Comparison of ENCODE assay signal across 10 cellular contexts in genomic region chr6:47168176-47168575, GRCh38.
DNase-seq lines count a peak whose midpoint lies in the region; ATAC-seq, FAIRE-seq and TF ChIP-seq lines count a peak whose summit lies in the region.
"Had no signal": no experiment of that assay in that cellular context is flagged by ENCODE, and none has a peak within 500 bp of the region (broad histone marks: within the 10 kb centered on the region; RNA-seq: fewer than 3 reads in every experiment).

No MANE protein-coding gene starts in this region.

- no peak overlapping the region for H2BK120ac ChIP-seq in H1 (replicated peaks; ENCODE audit: low read depth, low read length)

- TF ChIP-seq EP300 in H1 (IDR thresholded peaks at IDR 0.05; ENCODE audit: borderline replicate concordance in 1 of 2, low read depth in 2 of 2, low read length in 2 of 2) = no peak

- no peaks in the 10 kb centered on the region for H3K79me2 ChIP-seq in H1 (ENCODE audit: control insufficient read depth in 1 of 2, insufficient read depth in 2 of 2, low read length in 2 of 2)

- no peak overlapping the region for H4K5ac ChIP-seq in H1 (ENCODE audit: insufficient read length, low read depth, low read length)

- peak; percentile 96 for ATAC-seq in omental fat pad (ENCODE audit: low FRiP score)
- ATAC-seq in HG02981 (IDR thresholded peaks at IDR 0.05; ENCODE audit: unreplicated experiment) = no peak
- no peak for ATAC-seq in HG02678 (IDR thresholded peaks at IDR 0.05; ENCODE audit: unreplicated experiment)

- no peaks in the 10 kb centered on the region for H3K27me3 ChIP-seq in H1 (replicated peaks in 1 of 4; ENCODE audit: control insufficient read depth in 3 of 4, extremely low read depth in 1 of 4, insufficient read depth in 3 of 4, low read length in 3 of 4)

- whole genome bisulfite sequencing in H1 (ENCODE audit: extremely low coverage in 1 of 2, insufficient coverage in 1 of 2, insufficient read length in 1 of 2, insufficient replicate concordance in 2 of 2, low coverage in 1 of 2, low lambda C conversion rate in 2 of 2, missing lambda C conversion rate in 1 of 2), 2 experiments = 77% methylated on average over 2 of the region's 2 CpGs; no CpG with 5 or more reads in 1 of the 2 experiments

- POLR2A ChIA-PET in H1 (lab: Charles Lee; ENCODE audit: partially characterized antibody) = interaction anchor here (0.8 kb wide), 1 partner anchor 12 kb away, joined by 3 read pairs; no protein-coding TSS in a partner anchor

- no peak for TF ChIP-seq RAD21 in H1 (IDR thresholded peaks at IDR 0.05 in 1 of 2, conservative IDR thresholded peaks at IDR 0.05 in 1 of 2; ENCODE audit: low read depth in 2 of 2, low read length in 2 of 2)

- H2AFZ ChIP-seq in H1 (ENCODE audit: low read length) = no peak overlapping the region

- H3K23ac ChIP-seq in H1 (ENCODE audit: insufficient read length) = no peak overlapping the region

- H3K4ac ChIP-seq in H1 (replicated peaks; ENCODE audit: insufficient read length, low read depth, low read length) = no peak overlapping the region

- no peak overlapping the region for H4K8ac ChIP-seq in H1 (ENCODE audit: extremely low read depth, insufficient read depth, low read length)

- no peak overlapping the region for H3K4me3 ChIP-seq in H1 (ENCODE audit: extremely low read depth in 1 of 4, insufficient read depth in 2 of 4, low read depth in 3 of 4, low read length in 4 of 4)
- H3K4me3 ChIP-seq: coronary artery, skin epidermis had no signal

- no peak overlapping the region for H3K14ac ChIP-seq in H1 (ENCODE audit: insufficient read length)

- TF ChIP-seq POLR2A in H1 (IDR thresholded peaks at IDR 0.05; ENCODE audit: control extremely low read depth in 1 of 2, low read depth in 2 of 2, low read length in 2 of 2) = no peak

- H2BK20ac ChIP-seq in H1 (ENCODE audit: low read length) = no peak overlapping the region

- no peak overlapping the region for H3K56ac ChIP-seq in H1 (replicated peaks; ENCODE audit: insufficient read length, low read depth, low read length)

- H3K4me1 ChIP-seq in H1 (replicated peaks in 1 of 4; ENCODE audit: control insufficient read depth in 3 of 4, insufficient read depth in 4 of 4, low read length in 3 of 4) = peaks cover 0 to 5% (median 4%) of the 10 kb centered on the region in 4 experiments; a peak in 5 of 7 replicates

- no peaks in the 10 kb centered on the region for H3K23me2 ChIP-seq in H1 (ENCODE audit: low read depth, low read length)

- H3K36me3 ChIP-seq in H1 (ENCODE audit: control insufficient read depth in 2 of 4, insufficient read depth in 4 of 4, low read length in 3 of 4) = no peaks in the 10 kb centered on the region

- H4K20me1 ChIP-seq in H1 (replicated peaks in 1 of 2; ENCODE audit: control insufficient read depth in 1 of 2, insufficient read depth in 2 of 2, low read length in 2 of 2) = no peaks in the 10 kb centered on the region

- no peak overlapping the region for H2AK5ac ChIP-seq in H1 (ENCODE audit: low read depth, low read length)

- DNase-seq in DMS53 (lab: John Stamatoyannopoulos, UW) (peak; percentile 62), NCI-H345 (lab: John Stamatoyannopoulos, UW) (peak; percentile 37), H1 (ENCODE audit: low read depth in 1 of 2, low spot score in 2 of 2) (no peak), omental fat pad (ENCODE audit: low spot score) (peak; percentile 44), NCI-H1436 (lab: John Stamatoyannopoulos, UW) (no peak)
- no peak for DNase-seq in activated CD4-positive, alpha-beta T cell treated with anti-CD3 and anti-CD28 coated beads, Interleukin-2, amount 50 U/mL, for 1 hour

- no peak overlapping the region for H2BK5ac ChIP-seq in H1 (ENCODE audit: low read depth, low read length)

- H3K9me3 ChIP-seq in H1 (ENCODE audit: insufficient read depth in 2 of 2, low read depth in 1 of 2, low read length in 1 of 2) = no peaks in the 10 kb centered on the region

- no peak overlapping the region for H2BK15ac ChIP-seq in H1 (ENCODE audit: low read length)

- no peak overlapping the region for H3K18ac ChIP-seq in H1 (ENCODE audit: extremely low read depth, low read length)

- H3K79me1 ChIP-seq in H1 (ENCODE audit: low read depth, low read length) = no peaks in the 10 kb centered on the region

- H4K91ac ChIP-seq in H1 (replicated peaks; ENCODE audit: insufficient read length, low read length) = peak overlapping the region; percentile 26

- CTCF ChIA-PET in H1 (lab: Charles Lee; ENCODE audit: partially characterized antibody) = interaction anchor here (1.3 kb wide), 1 partner anchor 49 kb away, joined by 3 read pairs; no protein-coding TSS in a partner anchor

- H3K4me2 ChIP-seq in H1 (ENCODE audit: insufficient read depth in 1 of 2, low read depth in 2 of 2, low read length in 2 of 2) = no peak overlapping the region

- H3K9ac ChIP-seq in H1 (replicated peaks in 1 of 4; ENCODE audit: extremely low read depth in 1 of 4, low read depth in 3 of 4, low read length in 3 of 4) = no peak overlapping the region

- H3K27ac ChIP-seq in H1 (ENCODE audit: low read depth, low read length) = no peak overlapping the region

- no peak for TF ChIP-seq CTCF in H1 (IDR thresholded peaks at IDR 0.05; ENCODE audit: control extremely low read depth in 1 of 3, insufficient read depth in 1 of 3, low read depth in 1 of 3, low read length in 3 of 3)
- TF ChIP-seq CTCF in omental fat pad (IDR thresholded peaks at IDR 0.05) = no peak

- FAIRE-seq in H1 (lab: Jason Lieb, UNC) = no peak

- H2BK12ac ChIP-seq in H1 (ENCODE audit: low read depth, low read length) = no peak overlapping the region

TF ChIP-seq in H1, 55 proteins besides CTCF, POLR2A, EP300 and RAD21:
- no peak for TF ChIP-seq CBX8 (IDR thresholded peaks at IDR 0.05; ENCODE audit: borderline replicate concordance, low read depth, low read length)
- TF ChIP-seq FOSL1 (IDR thresholded peaks at IDR 0.05; ENCODE audit: insufficient read depth, low read depth, low read length) = no peak
- TF ChIP-seq BRCA1 (IDR thresholded peaks at IDR 0.05; ENCODE audit: low read depth, low read length) = no peak

Comparison
In these comparisons a context has a peak if more than half of its experiments do, and no peak if none do; other contexts are left out.
1. DNase-seq: peak in DMS53 (single experiment), NCI-H345 (single experiment) and omental fat pad (single experiment); none in H1 (0 of 2), activated CD4-positive, alpha-beta T cell treated with anti-CD3 and anti-CD28 coated beads, Interleukin-2, amount 50 U/mL, for 1 hour (single experiment) and NCI-H1436 (single experiment).